Comparison of ENCODE assay signal across 23 cellular contexts in the genomic region with DNA sequence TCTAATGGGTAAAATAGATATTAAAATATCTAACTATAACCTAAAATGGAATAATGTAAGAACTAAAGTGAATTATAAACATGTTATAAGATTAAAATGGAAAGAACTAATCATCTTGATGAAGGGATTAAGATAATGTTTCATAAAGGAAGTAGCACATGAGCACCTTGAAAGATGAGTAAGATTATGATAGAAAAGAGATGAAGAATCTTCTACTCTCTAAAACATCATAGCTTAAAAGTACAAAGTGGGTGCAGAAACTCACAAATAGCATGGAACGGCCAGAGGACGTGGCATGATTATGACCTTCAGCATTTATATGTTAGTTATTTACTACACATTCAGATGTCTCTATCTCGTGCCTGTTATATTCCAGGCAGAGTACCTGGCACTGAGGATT.
"Had no signal": no experiment of that assay in that cellular context is flagged by ENCODE, and none has a peak within 500 bp of the region (broad histone marks: within the 10 kb centered on the region; RNA-seq: fewer than 3 reads in every experiment).

No MANE protein-coding gene starts in this region.

- DNase-seq: activated B cell treated with CpG ODN at 0.5 μM for 24 hours; activated CD4-positive, alpha-beta T cell treated with anti-CD3 and anti-CD28 coated beads, Interleukin-2, amount 10 ng/mL, durations not matched to agents 7 days and 5 days; activated gamma-delta T cell treated with Interleukin-2 at 50 U/mL for 16 hours; adrenal gland; brain microvascular endothelial cell; caudate nucleus; effector memory CD4-positive, alpha-beta T cell; foreskin melanocyte; left lung; naive thymus-derived CD4-positive, alpha-beta T cell; occipital lobe; right lobe of liver; T1000 had no signal

- H3K4me1 Mint-ChIP-seq: activated B cell treated with CpG ODN at 0.5 μM for 24 hours; activated CD4-positive, alpha-beta T cell treated with anti-CD3 and anti-CD28 coated beads, Interleukin-2, amount 10 ng/mL, durations not matched to agents 7 days and 5 days; stimulated activated memory B cell treated with anti-CD40 and anti-IgM and Interleukin-4, amounts not matched to agents 10 μg/mL and 1 μg/mL and 100 μg/mL, for 72 hours had no signal

- H3K36me3 ChIP-seq: adrenal gland, ascending aorta, brain microvascular endothelial cell, left lung, right lobe of liver, thoracic aorta, vagina had no signal

- H3K4me3 Mint-ChIP-seq: activated B cell treated with CpG ODN at 0.5 μM for 24 hours; activated CD4-positive, alpha-beta T cell treated with anti-CD3 and anti-CD28 coated beads, Interleukin-2, amount 10 ng/mL, durations not matched to agents 7 days and 5 days; activated T-helper 1 cell treated with anti-CD3 and anti-CD28 coated beads, Interleukin-12 subunit alpha, Interleukin-12 subunit beta, Interleukin-2, Interleukin-4 antibody, amounts not matched to agents 30 ng/mL and 10 ng/mL and 1 ng/mL, durations not matched to agents 14 hours and 24 hours and 36 hours; naive thymus-derived CD4-positive, alpha-beta T cell; neural crest cell; stimulated activated memory B cell treated with anti-CD40 and anti-IgM and Interleukin-4, amounts not matched to agents 10 μg/mL and 1 μg/mL and 100 μg/mL, for 72 hours; T-helper 1 cell treated with Interleukin-12 subunit alpha and Interleukin-12 subunit beta and Interleukin-4 antibody, amounts not matched to agents 30 μg/mL and 1 μg/mL, for 36 hours; type B pancreatic cell had no signal

- ATAC-seq: esophagus mucosa; naive thymus-derived CD4-positive, alpha-beta T cell; right lobe of liver; stimulated activated memory B cell treated with anti-CD40 and anti-IgM and Interleukin-4, amounts not matched to agents 10 μg/mL and 1 μg/mL and 100 μg/mL, for 72 hours had no signal

- H3K4me3 ChIP-seq: adrenal gland, ascending aorta, left lung, right lobe of liver, skin epidermis, thoracic aorta, vagina had no signal

- H3K9me3 Mint-ChIP-seq: activated B cell treated with CpG ODN at 0.5 μM for 24 hours; activated CD4-positive, alpha-beta T cell treated with anti-CD3 and anti-CD28 coated beads, Interleukin-2, amount 10 ng/mL, durations not matched to agents 7 days and 5 days; activated T-helper 1 cell treated with anti-CD3 and anti-CD28 coated beads, Interleukin-12 subunit alpha, Interleukin-12 subunit beta, Interleukin-2, Interleukin-4 antibody, amounts not matched to agents 30 ng/mL and 10 ng/mL and 1 ng/mL, durations not matched to agents 14 hours and 24 hours and 36 hours; neural crest cell; stimulated activated memory B cell treated with anti-CD40 and anti-IgM and Interleukin-4, amounts not matched to agents 10 μg/mL and 1 μg/mL and 100 μg/mL, for 72 hours; T-helper 1 cell treated with Interleukin-12 subunit alpha and Interleukin-12 subunit beta and Interleukin-4 antibody, amounts not matched to agents 30 μg/mL and 1 μg/mL, for 36 hours; type B pancreatic cell had no signal

- H3K36me3 Mint-ChIP-seq: naive thymus-derived CD4-positive, alpha-beta T cell; stimulated activated memory B cell treated with anti-CD40 and anti-IgM and Interleukin-4, amounts not matched to agents 10 μg/mL and 1 μg/mL and 100 μg/mL, for 72 hours; type B pancreatic cell had no signal

- H3K27me3 Mint-ChIP-seq: activated B cell treated with CpG ODN at 0.5 μM for 24 hours; activated CD4-positive, alpha-beta T cell treated with anti-CD3 and anti-CD28 coated beads, Interleukin-2, amount 10 ng/mL, durations not matched to agents 7 days and 5 days; naive thymus-derived CD4-positive, alpha-beta T cell; stimulated activated memory B cell treated with anti-CD40 and anti-IgM and Interleukin-4, amounts not matched to agents 10 μg/mL and 1 μg/mL and 100 μg/mL, for 72 hours; type B pancreatic cell had no signal

- H3K4me1 ChIP-seq: right lobe of liver had no signal

- H3K9me3 ChIP-seq: adrenal gland, ascending aorta, left lung, right lobe of liver, thoracic aorta, vagina had no signal

- H3K27me3 ChIP-seq: adrenal gland, ascending aorta, brain microvascular endothelial cell, left lung, right lobe of liver, vagina had no signal

- H3K27ac ChIP-seq: adrenal gland, ascending aorta, brain microvascular endothelial cell, left lung, right lobe of liver, thoracic aorta, vagina had no signal
